ENCODE assay signal across 32 cellular contexts in the genomic region with DNA sequence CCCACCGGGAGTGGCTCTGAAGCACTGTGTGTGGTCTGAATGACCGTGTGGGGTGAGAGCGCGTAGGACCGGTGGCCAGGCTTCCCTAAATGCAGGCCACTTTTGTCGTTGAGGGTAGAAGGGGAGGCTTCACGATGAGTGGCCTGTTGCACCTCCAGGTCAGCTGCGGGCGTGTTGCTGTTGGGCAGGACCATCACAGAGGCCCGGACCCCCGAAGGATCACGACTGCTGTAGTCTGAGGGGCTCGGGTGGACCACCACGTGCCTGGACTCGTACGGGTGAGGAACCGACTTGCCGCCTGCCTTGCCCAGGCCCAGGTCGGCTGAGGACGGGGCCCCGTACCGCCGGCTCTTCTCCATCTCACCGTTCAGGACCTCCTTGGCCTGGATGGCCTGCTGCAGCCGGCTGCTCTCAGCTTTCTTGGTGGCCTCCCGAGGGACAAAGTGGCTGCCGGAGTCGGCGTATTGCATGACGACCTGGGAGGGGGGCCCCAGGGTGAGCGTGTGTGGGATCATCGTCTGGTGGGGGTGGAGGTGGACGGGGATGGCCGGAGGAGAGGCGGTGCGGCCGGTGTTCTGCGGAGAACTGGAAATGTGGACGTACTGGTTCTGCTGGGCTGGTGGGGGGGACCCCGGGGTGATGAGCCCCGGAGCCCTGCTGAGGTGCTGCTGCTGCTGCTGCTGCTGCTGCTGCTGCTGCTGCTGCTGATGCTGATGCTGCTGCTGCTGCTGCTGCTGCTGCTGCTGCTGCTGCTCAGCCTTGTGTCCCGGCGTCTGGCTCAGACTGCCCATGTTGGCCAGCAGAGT.
"Had no signal": no experiment of that assay in that cellular context is flagged by ENCODE, and none has a peak within 500 bp of the region (broad histone marks: within the 10 kb centered on the region; RNA-seq: fewer than 3 reads in every experiment).

No MANE protein-coding gene starts in this region.

- H3K27me3 Mint-ChIP-seq: activated B cell treated with CpG ODN at 0.5 μM for 24 hours; activated CD4-positive, alpha-beta memory T cell treated with anti-CD3 and anti-CD28 coated beads for 36 hours; activated naive CD4-positive, alpha-beta T cell treated with anti-CD3 and anti-CD28 coated beads, Interleukin-2, amount 10 ng/mL, durations not matched to agents 7 days and 5 days; activated naive CD8-positive, alpha-beta T cell; activated naive CD8-positive, alpha-beta T cell treated with anti-CD3 and anti-CD28 coated beads, Interleukin-2, amount 50 U/mL, for 24 hours; brain had no signal

- DNase-seq: activated B cell treated with CpG ODN at 0.5 μM for 24 hours; activated CD4-positive, alpha-beta memory T cell treated with anti-CD3 and anti-CD28 coated beads for 36 hours; activated CD4-positive, alpha-beta T cell treated with anti-CD3 and anti-CD28 coated beads for 4 hours; activated CD4-positive, alpha-beta T cell treated with anti-CD3 and anti-CD28 coated beads, Interleukin-2, amount 50 U/mL, for 1 hour; activated CD4-positive, CD25-positive, alpha-beta regulatory T cell treated with anti-CD3 and anti-CD28 coated beads, Interleukin-2, amount 50 U/mL, for 72 hours; activated CD8-positive, alpha-beta memory T cell treated with anti-CD3 and anti-CD28 coated beads, Interleukin-2, amount 50 U/mL, for 4 hours; activated effector memory CD4-positive, alpha-beta T cell treated with Interleukin-2 at 50 U/mL for 16 hours; activated naive CD4-positive, alpha-beta T cell treated with anti-CD3 and anti-CD28 coated beads, Interleukin-2, amount 10 ng/mL, durations not matched to agents 7 days and 5 days; activated naive CD8-positive, alpha-beta T cell treated with anti-CD3 and anti-CD28 coated beads, Interleukin-2, amount 50 U/mL, for 24 hours; activated T-cell treated with anti-CD3 and anti-CD28 coated beads for 4 hours; activated T-cell treated with anti-CD3 and anti-CD28 coated beads, Interleukin-2, amount 50 U/mL, for 4 hours; anterior cingulate cortex; caudate nucleus; Karpas-422; KBM-7; MG63; NCI-H1048; NCI-H1105 treated with DMSO at 0.1 percent for 48 hours; NCI-H1436; NCI-H1694; NCI-H1930; NCI-H345; NCI-H524 treated with DMSO at 0.1 percent for 48 hours; Right ventricle myocardium superior; SW 1271; T-helper 1 cell; T-helper 2 cell; T-helper 9 cell had no signal

- H3K9me3 Mint-ChIP-seq: activated B cell treated with CpG ODN at 0.5 μM for 24 hours; activated CD4-positive, alpha-beta memory T cell treated with anti-CD3 and anti-CD28 coated beads for 36 hours; activated naive CD8-positive, alpha-beta T cell treated with anti-CD3 and anti-CD28 coated beads, Interleukin-2, amount 50 U/mL, for 24 hours; activated T-cell treated with anti-CD3 and anti-CD28 coated beads, Interleukin-2, amount 50 U/mL, for 4 hours; activated T-helper 1 cell treated with anti-CD3 and anti-CD28 coated beads, Interleukin-12 subunit alpha, Interleukin-12 subunit beta, Interleukin-2, Interleukin-4 antibody, amounts not matched to agents 30 ng/mL and 10 ng/mL and 1 ng/mL, durations not matched to agents 14 hours and 24 hours and 36 hours had no signal

- H3K27ac ChIP-seq: VCaP had no signal

- ATAC-seq: activated naive CD8-positive, alpha-beta T cell treated with anti-CD3 and anti-CD28 coated beads, Interleukin-2, amount 50 U/mL, for 24 hours; activated T-cell treated with anti-CD3 and anti-CD28 coated beads, Interleukin-2, amount 50 U/mL, for 4 hours had no signal

- H3K27ac Mint-ChIP-seq: activated B cell treated with CpG ODN at 0.5 μM for 24 hours; activated CD4-positive, alpha-beta memory T cell treated with anti-CD3 and anti-CD28 coated beads for 36 hours; activated naive CD4-positive, alpha-beta T cell treated with anti-CD3 and anti-CD28 coated beads, Interleukin-2, amount 10 ng/mL, durations not matched to agents 7 days and 5 days; activated naive CD8-positive, alpha-beta T cell; activated T-helper 1 cell treated with anti-CD3 and anti-CD28 coated beads, Interleukin-12 subunit alpha, Interleukin-12 subunit beta, Interleukin-2, Interleukin-4 antibody, amounts not matched to agents 30 ng/mL and 10 ng/mL and 1 ng/mL, durations not matched to agents 14 hours and 24 hours and 36 hours; brain had no signal

- H3K27me3 ChIP-seq: MG63 had no signal

- H3K36me3 ChIP-seq: MG63 had no signal

- H3K4me3 ChIP-seq: MG63 had no signal

- H3K4me3 Mint-ChIP-seq: activated B cell treated with CpG ODN at 0.5 μM for 24 hours; activated CD4-positive, alpha-beta memory T cell treated with anti-CD3 and anti-CD28 coated beads for 36 hours; activated naive CD4-positive, alpha-beta T cell treated with anti-CD3 and anti-CD28 coated beads, Interleukin-2, amount 10 ng/mL, durations not matched to agents 7 days and 5 days; activated naive CD8-positive, alpha-beta T cell; activated naive CD8-positive, alpha-beta T cell treated with anti-CD3 and anti-CD28 coated beads, Interleukin-2, amount 50 U/mL, for 24 hours; activated T-cell treated with anti-CD3 and anti-CD28 coated beads, Interleukin-2, amount 50 U/mL, for 4 hours; activated T-helper 1 cell treated with anti-CD3 and anti-CD28 coated beads, Interleukin-12 subunit alpha, Interleukin-12 subunit beta, Interleukin-2, Interleukin-4 antibody, amounts not matched to agents 30 ng/mL and 10 ng/mL and 1 ng/mL, durations not matched to agents 14 hours and 24 hours and 36 hours; brain had no signal

- H3K9me3 ChIP-seq: MG63 had no signal
